In genomic region chr11:99535819-99536218, GRCh38 we compare ENCODE assay signal across 18 cellular contexts.
DNase-seq lines count a peak whose midpoint lies in the region; ATAC-seq, FAIRE-seq and TF ChIP-seq lines count a peak whose summit lies in the region.
"Had no signal": no experiment of that assay in that cellular context is flagged by ENCODE, and none has a peak within 500 bp of the region (broad histone marks: within the 10 kb centered on the region; RNA-seq: fewer than 3 reads in every experiment).

No MANE protein-coding gene starts in this region.

- in situ Hi-C loops in KBM-7 (cut with MboI; ENCODE audit: low pct_unique_long_range_greater_than_20kb, low sequenced_read_pairs), result no loop called here

- ATAC-seq in A549, result no peak
- peak; percentile 78 for ATAC-seq in GM19395 (IDR thresholded peaks at IDR 0.05; ENCODE audit: unreplicated experiment)
- peak; percentile 77 for ATAC-seq in HG02763 (IDR thresholded peaks at IDR 0.05; ENCODE audit: unreplicated experiment)
- peak; percentile 88 for ATAC-seq in HG03354 (IDR thresholded peaks at IDR 0.05; ENCODE audit: poor library complexity, severe bottlenecking, unreplicated experiment)
- ATAC-seq: activated CD8-positive, alpha-beta T cell treated with anti-CD3 and anti-CD28 coated beads for 36 hours; heart left ventricle had no signal

- no peak for TF ChIP-seq RAD21 in A549 (conservative IDR thresholded peaks at IDR 0.05 in 1 of 2, IDR thresholded peaks at IDR 0.05 in 1 of 2)

- no peak for TF ChIP-seq POLR2A in A549 (IDR thresholded peaks at IDR 0.05; ENCODE audit: low read length)

- H3K9me3 ChIP-seq in A549, result no peaks in the 10 kb centered on the region
- H3K9me3 ChIP-seq: heart left ventricle, SK-N-SH had no signal

- peak overlapping the region; percentile 53 for H3K4me2 ChIP-seq in A549
- H3K4me2 ChIP-seq: SK-N-SH had no signal

- CTCF ChIA-PET in A549 (lab: Yijun Ruan, JAX), result no interaction called here

- TF ChIP-seq CTCF in A549 (IDR thresholded peaks at IDR 0.05), result no peak

- DNase-seq in A549 (ENCODE audit: low read depth in 1 of 2, low spot score in 1 of 2), result no peak
- no peak for DNase-seq in KBM-7
- DNase-seq in OCI-M1 (lab: John Stamatoyannopoulos, UW), result no peak
- no peak for DNase-seq in NCI-H2196 treated with DMSO at 0.1 percent for 48 hours (lab: John Stamatoyannopoulos, UW; ENCODE audit: unreplicated experiment)
- DNase-seq in dedifferentiated amniotic fluid mesenchymal stem cell (ENCODE audit: extremely low spot score), result no peak
- DNase-seq: activated CD8-positive, alpha-beta T cell treated with anti-CD3 and anti-CD28 coated beads for 36 hours; activated effector memory CD4-positive, alpha-beta T cell treated with Interleukin-2 at 50 U/mL for 16 hours; erythroblast; heart left ventricle; NCI-H1092 treated with DMSO at 0.1 percent for 48 hours; NCI-H2227 treated with DMSO at 0.1 percent for 48 hours; SK-N-SH; stimulated activated CD4-positive, alpha-beta T cell treated with anti-CD3 and anti-CD28 coated beads, Interleukin-4, amount 100 ng/mL, for 4 hours had no signal

- POLR2A ChIA-PET in A549 (lab: Yijun Ruan, JAX), result no interaction called here

- no peak overlapping the region for H3K27ac ChIP-seq in A549
- H3K27ac ChIP-seq: 22Rv1, heart left ventricle had no signal

- TF ChIP-seq EP300 in A549 (IDR thresholded peaks at IDR 0.05), result no peak

- peaks cover 20% of the 10 kb centered on the region for H3K4me1 ChIP-seq in A549
- H3K4me1 ChIP-seq: heart left ventricle had no signal

- 5% methylated on average over 2 of the region's 2 CpGs for WGBS in A549 (ENCODE audit: missing lambda C conversion rate)

- no peak for FAIRE-seq in A549 (lab: Jason Lieb, UNC)
- FAIRE-seq: GM12892 had no signal

- H3K4me3 ChIP-seq in A549, result no peak overlapping the region
- H3K4me3 ChIP-seq: heart left ventricle had no signal

TF ChIP-seq in A549, 52 proteins besides CTCF, POLR2A, EP300 and RAD21:
- TF ChIP-seq EHMT2 (IDR thresholded peaks at IDR 0.05; ENCODE audit: low read depth), result no peak
- no peak for TF ChIP-seq FOSB (CRISPR knock-in tag; IDR thresholded peaks at IDR 0.05)
- no peak for TF ChIP-seq MYC (IDR thresholded peaks at IDR 0.05; ENCODE audit: borderline replicate concordance, low read length)
- no peak for TF ChIP-seq BCL3 (IDR thresholded peaks at IDR 0.05)
- no peak for TF ChIP-seq ZSCAN20 (CRISPR knock-in tag; IDR thresholded peaks at IDR 0.05)
- TF ChIP-seq CEBPB (IDR thresholded peaks at IDR 0.05), result no peak
- no peak for TF ChIP-seq HOXA7 (CRISPR knock-in tag; IDR thresholded peaks at IDR 0.05)
- no peak for TF ChIP-seq MAX (IDR thresholded peaks at IDR 0.05)
- no peak for TF ChIP-seq HOXB13 (CRISPR knock-in tag; IDR thresholded peaks at IDR 0.05; ENCODE audit: low read depth)
- no peak for TF ChIP-seq RCOR1 (IDR thresholded peaks at IDR 0.05; ENCODE audit: low read depth, low read length)
- no peak for TF ChIP-seq ESRRA (IDR thresholded peaks at IDR 0.05; ENCODE audit: borderline replicate concordance, low read length)
- no peak for TF ChIP-seq ZNF302 (CRISPR knock-in tag; IDR thresholded peaks at IDR 0.05)
- no peak for TF ChIP-seq FOSL2 (IDR thresholded peaks at IDR 0.05)
- no peak for TF ChIP-seq FOSL2 (CRISPR knock-in tag; IDR thresholded peaks at IDR 0.05)
- TF ChIP-seq RARB (CRISPR knock-in tag; IDR thresholded peaks at IDR 0.05), result no peak
- TF ChIP-seq CHD2 (IDR thresholded peaks at IDR 0.05; ENCODE audit: low read length, partially characterized antibody), result no peak
- TF ChIP-seq RFX5 (IDR thresholded peaks at IDR 0.05), result no peak
- TF ChIP-seq ZFP36 (IDR thresholded peaks at IDR 0.05; ENCODE audit: borderline replicate concordance, partially characterized antibody), result no peak
- TF ChIP-seq HDAC2 (IDR thresholded peaks at IDR 0.05), result no peak
- TF ChIP-seq, protein P1, sequence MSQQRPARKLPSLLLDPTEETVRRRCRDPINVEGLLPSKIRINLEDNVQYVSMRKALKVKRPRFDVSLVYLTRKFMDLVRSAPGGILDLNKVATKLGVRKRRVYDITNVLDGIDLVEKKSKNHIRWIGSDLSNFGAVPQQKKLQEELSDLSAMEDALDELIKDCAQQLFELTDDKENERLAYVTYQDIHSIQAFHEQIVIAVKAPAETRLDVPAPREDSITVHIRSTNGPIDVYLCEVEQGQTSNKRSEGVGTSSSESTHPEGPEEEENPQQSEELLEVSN (IDR thresholded peaks at IDR 0.05; ENCODE audit: borderline replicate concordance, low read depth), result no peak
TF ChIP-seq in A549: peak in this region for 0.

Comparison
In these comparisons a context has a peak if more than half of its experiments do, and no peak if none do; other contexts are left out.
1. ATAC-seq: peak in GM19395 (single experiment), HG02763 (single experiment) and HG03354 (single experiment); none in A549 (0 of 2).